1 cellular context compared by ENCODE assay signal in the genomic region with DNA sequence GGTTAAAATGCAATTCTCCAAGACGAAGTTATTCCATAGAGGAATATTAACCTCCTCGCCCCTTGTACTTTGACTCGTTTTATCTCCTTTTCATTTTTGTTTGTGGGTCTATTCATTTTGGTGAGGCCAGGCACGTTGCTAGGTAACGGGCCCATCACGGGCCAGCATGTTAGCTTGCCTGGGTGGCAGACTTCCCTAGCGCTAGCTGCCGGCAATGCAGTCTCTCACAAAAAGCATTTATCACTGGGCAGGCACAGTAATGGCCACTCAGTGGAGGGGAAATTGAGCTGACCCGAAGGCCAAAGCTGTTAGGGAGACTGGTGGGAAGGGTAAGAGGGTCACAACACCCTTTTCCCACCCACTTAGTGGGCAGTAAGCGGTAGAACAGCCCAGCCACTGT.
TF ChIP-seq lines count a peak whose summit lies in the region.

No MANE protein-coding gene starts in this region.

TF ChIP-seq in H1, 55 proteins besides CTCF, POLR2A, EP300 and RAD21:
- TF ChIP-seq YY1 (IDR thresholded peaks at IDR 0.05; ENCODE audit: low read depth, low read length) = peak; percentile 87
- TF ChIP-seq TAF1 (IDR thresholded peaks at IDR 0.05; ENCODE audit: low read depth, low read length) = peak; percentile 45; the same call in 1 of the 2 replicates
- TF ChIP-seq BCL11A (IDR thresholded peaks at IDR 0.05; ENCODE audit: low read depth in 2 of 2, low read length in 2 of 2) = no peak
- no peak for TF ChIP-seq CBX5 (IDR thresholded peaks at IDR 0.05; ENCODE audit: low read depth, low read length)
- TF ChIP-seq SP4 (IDR thresholded peaks at IDR 0.05; ENCODE audit: low read length) = no peak
- no peak for TF ChIP-seq ZNF274 (IDR thresholded peaks at IDR 0.05; ENCODE audit: borderline replicate concordance, extremely low read depth, low read length)
- TF ChIP-seq TEAD4 (IDR thresholded peaks at IDR 0.05; ENCODE audit: low read depth, low read length) = no peak
- TF ChIP-seq NANOG (IDR thresholded peaks at IDR 0.05; ENCODE audit: insufficient read depth, low read depth, low read length, poor library complexity, severe bottlenecking) = peak; percentile 48
